In genomic region chr1:167121375-167122120, GRCh38 we compare ENCODE assay signal across 9 cellular contexts. TPM values are rescaled to one million over a fixed set of nuclear protein-coding genes. Genes with fewer than 3 reads are reported as not detected.
DNase-seq lines count a peak whose midpoint lies in the region; ATAC-seq and TF ChIP-seq lines count a peak whose summit lies in the region.
"Had no signal": no experiment of that assay in that cellular context is flagged by ENCODE, and none has a peak within 500 bp of the region (broad histone marks: within the 10 kb centered on the region; RNA-seq: fewer than 3 reads in every experiment).

No MANE protein-coding gene starts in this region.

- H2BK12ac ChIP-seq in H9 (ENCODE audit: insufficient read length, low read depth, low read length), result no peak overlapping the region

- no CpG with 5 or more reads among the region's 47 CpGs for WGBS in H9 (ENCODE audit: extremely low coverage, insufficient read length, low lambda C conversion rate)

- no peak overlapping the region for H3K56ac ChIP-seq in H9 (ENCODE audit: insufficient read length, low read depth, low read length)

- intact Hi-C loops in left colon (cut with DNase I, micrococcal nuclease), result no loop called here

- no peak overlapping the region for H2AK5ac ChIP-seq in H9 (ENCODE audit: insufficient read length, low read length)

- TF ChIP-seq CTCF in H9 (conservative IDR thresholded peaks at IDR 0.05) (no peak), chondrocyte (IDR thresholded peaks at IDR 0.05) (no peak)

- H3K9me3 ChIP-seq in H9 (ENCODE audit: control insufficient read depth, low read depth, low read length), result no peaks in the 10 kb centered on the region

- H3K4me1 Mint-ChIP-seq in H9 (peaks cover 34 to 42% of the 10 kb centered on the region in 2 experiments), chondrocyte (ENCODE audit: low read depth) (peaks cover 21% of the 10 kb centered on the region)

- no peaks in the 10 kb centered on the region for H3K9me3 Mint-ChIP-seq in H9
- H3K9me3 Mint-ChIP-seq in chondrocyte (ENCODE audit: low read depth), result no peaks in the 10 kb centered on the region

- no peak overlapping the region for H3K9ac ChIP-seq in H9 (ENCODE audit: extremely low read depth, insufficient read length, low read length)

- H4K91ac ChIP-seq in H9 (ENCODE audit: insufficient read length, low read depth, low read length), result no peak overlapping the region

- ATAC-seq in left colon, result peak; percentile 92
- no peak for ATAC-seq in HG03108 (IDR thresholded peaks at IDR 0.05; ENCODE audit: unreplicated experiment)
- no peak for ATAC-seq in GM21529 (IDR thresholded peaks at IDR 0.05; ENCODE audit: unreplicated experiment)

- H3K23me2 ChIP-seq in H9 (ENCODE audit: insufficient read length, low read depth, low read length, poor library complexity, severe bottlenecking), result peaks cover 5% of the 10 kb centered on the region

- no peaks in the 10 kb centered on the region for H3K79me2 ChIP-seq in H9 (ENCODE audit: insufficient read depth, low read length)

- H2BK5ac ChIP-seq in H9 (ENCODE audit: insufficient read length, low read length), result no peak overlapping the region

- peak overlapping the region; percentile 63; the same call in 1 of the 2 replicates for H3K14ac ChIP-seq in H9 (ENCODE audit: insufficient read depth, low read length)

- H3K27ac ChIP-seq in H9 (ENCODE audit: insufficient read length, low read depth, low read length), result no peak overlapping the region

- no peak overlapping the region for H3K23ac ChIP-seq in H9 (ENCODE audit: insufficient read length, low read depth, low read length)

- no peak overlapping the region for H4K8ac ChIP-seq in H9 (replicated peaks; ENCODE audit: insufficient read length, low read depth, low read length)

- H2BK120ac ChIP-seq in H9 (ENCODE audit: low read depth, low read length, poor library complexity, severe bottlenecking), result no peak overlapping the region

- H3K27ac Mint-ChIP-seq in H9 (peak overlapping the region in 1 of 3 experiments; percentile 12; a peak in 1 of 7 replicates), chondrocyte (ENCODE audit: unreplicated experiment) (peak overlapping the region; percentile 78)

- no peaks in the 10 kb centered on the region for H4K20me1 ChIP-seq in H9 (ENCODE audit: control insufficient read depth, insufficient read depth, insufficient read length)

- H3T11ph ChIP-seq in H9 (ENCODE audit: low read length), result no peak overlapping the region

- H4K5ac ChIP-seq in H9 (ENCODE audit: insufficient read length, low read depth, low read length), result no peak overlapping the region

- no peaks in the 10 kb centered on the region for H3K27me3 ChIP-seq in H9 (ENCODE audit: insufficient read depth, low read length)

- H2BK20ac ChIP-seq in H9 (ENCODE audit: low read depth, low read length, poor library complexity, severe bottlenecking), result no peak overlapping the region

- H3K36me3 Mint-ChIP-seq in H9 (ENCODE audit: insufficient read depth in 1 of 3, low read depth in 3 of 3) (peaks cover 0 to 2% (median 0%) of the 10 kb centered on the region in 3 experiments; a peak in 1 of 7 replicates), chondrocyte (ENCODE audit: low read depth) (peaks cover 25% of the 10 kb centered on the region)

- DNase-seq in H9, result peak; percentile 73
- peak; percentile 11 for DNase-seq in T-helper 9 cell
- DNase-seq in chondrocyte (ENCODE audit: low spot score), result no peak
- peak; percentile 86 to 89 for DNase-seq in left colon
- DNase-seq in stimulated activated CD4-positive, alpha-beta T cell treated with anti-CD3 and anti-CD28 coated beads, TNF-alpha, amount 100 ng/mL, for 4 hours (ENCODE audit: low read depth in 3 of 3), result peak in 2 of 3 experiments; percentile 6 to 21
- DNase-seq in NCI-H2196 treated with DMSO at 0.1 percent for 48 hours (lab: John Stamatoyannopoulos, UW; ENCODE audit: unreplicated experiment), result no peak

- H3K27me3 Mint-ChIP-seq in H9 (ENCODE audit: low read depth) (peaks cover 16% of the 10 kb centered on the region), chondrocyte (ENCODE audit: low read depth) (no peaks in the 10 kb centered on the region)

- no peak overlapping the region for H3K4ac ChIP-seq in H9 (ENCODE audit: low read depth, low read length)

- peak overlapping the region; percentile 67 for H3K4me2 ChIP-seq in H9 (ENCODE audit: insufficient read depth, insufficient read length, low read length)

- peak overlapping the region; percentile 50 for H3K18ac ChIP-seq in H9 (ENCODE audit: insufficient read length, low read depth, low read length)

- H2AFZ ChIP-seq in H9 (ENCODE audit: low read length), result no peak overlapping the region

- no peaks in the 10 kb centered on the region for H3K79me1 ChIP-seq in H9 (ENCODE audit: insufficient read depth, low read depth, low read length, poor library complexity, severe bottlenecking)

- no peak overlapping the region for H2BK15ac ChIP-seq in H9 (ENCODE audit: low read depth, low read length)

- H3K4me1 ChIP-seq in H9 (ENCODE audit: insufficient read depth, low read length), result peaks cover 3% of the 10 kb centered on the region; the same call in 1 of the 2 replicates

- H3K4me3 Mint-ChIP-seq in H9 (peak overlapping the region; percentile 70 to 83), chondrocyte (ENCODE audit: unreplicated experiment) (peak overlapping the region; percentile 73)

RNA-seq across cellular contexts. Expression of gene STYXL2, which starts 27.7 kb away (rescaled TPM):
- total RNA-seq in H9 (2021) (0.09 and 0.13 TPM in 2 replicates), chondrocyte (10.5 to 13.2 TPM (median 10.5 TPM) in 3 replicates), left colon (under 1 TPM in 1 of 2 donors, not detected in 1; 0.34 TPM)

RNA-seq across cellular contexts. Expression of gene GPA33, which starts 31.4 kb away (rescaled TPM):
- total RNA-seq in H9 (2021), result 0.11 TPM in 1 of 2 replicates, not detected in the other
- total RNA-seq in chondrocyte, result 0.99 TPM in 1 of 3 replicates, not detected in the others
- total RNA-seq in left colon, result 100 to 1,000 TPM; 584 to 629 TPM
- total RNA-seq: myocyte had no signal

Comparison
In these comparisons a context has a peak if more than half of its experiments do, and no peak if none do; other contexts are left out.
1. DNase-seq: peak in H9 (single experiment), T-helper 9 cell (single experiment), left colon (2 of 2) and stimulated activated CD4-positive, alpha-beta T cell treated with anti-CD3 and anti-CD28 coated beads, TNF-alpha, amount 100 ng/mL, for 4 hours (2 of 3); none in chondrocyte (single experiment) and NCI-H2196 treated with DMSO at 0.1 percent for 48 hours (single experiment).
2. RNA of gene GPA33, which starts 31.4 kb away (total RNA-seq): 584 to 629 TPM in left colon; 0.99 TPM in chondrocyte and 0.11 TPM in H9; every median in the first group is over 100 times any median in the second.